Comparison of ENCODE assay signal across 15 cellular contexts in genomic region chr12:53201170-53201541, GRCh38. TPM values are rescaled to one million over a fixed set of nuclear protein-coding genes. Genes with fewer than 3 reads are reported as not detected.
DNase-seq lines count a peak whose midpoint lies in the region; ATAC-seq and TF ChIP-seq lines count a peak whose summit lies in the region.
"Had no signal": no experiment of that assay in that cellular context is flagged by ENCODE, and none has a peak within 500 bp of the region (broad histone marks: within the 10 kb centered on the region; RNA-seq: fewer than 3 reads in every experiment).

No MANE protein-coding gene starts in this region.

- peak overlapping the region; percentile 57 for H3K27ac ChIP-seq in CD8-positive, alpha-beta memory T cell (ENCODE audit: low read depth, low read length)
- H3K27ac ChIP-seq in neural progenitor cell: no peak overlapping the region

- H3K27me3 ChIP-seq in CD8-positive, alpha-beta memory T cell (ENCODE audit: insufficient read depth, low read length, poor library complexity, severe bottlenecking): no peaks in the 10 kb centered on the region
- no peaks in the 10 kb centered on the region for H3K27me3 ChIP-seq in Loucy (ENCODE audit: insufficient read depth, low read length, poor library complexity, severe bottlenecking)
- no peaks in the 10 kb centered on the region for H3K27me3 ChIP-seq in adipocyte (replicated peaks; ENCODE audit: control insufficient read depth, insufficient read depth, low read length)
- peaks cover 60% of the 10 kb centered on the region for H3K27me3 ChIP-seq in neural progenitor cell

- H3K9me3 ChIP-seq in CD8-positive, alpha-beta memory T cell (ENCODE audit: low read length): no peaks in the 10 kb centered on the region
- H3K9me3 ChIP-seq in Loucy (ENCODE audit: insufficient read depth, low read depth, low read length): no peaks in the 10 kb centered on the region
- no peaks in the 10 kb centered on the region for H3K9me3 ChIP-seq in adipocyte (ENCODE audit: control insufficient read depth, low read length)
- H3K9me3 ChIP-seq in neural progenitor cell (ENCODE audit: low read depth): no peaks in the 10 kb centered on the region

- CTCF ChIA-PET in CD8-positive, alpha-beta memory T cell (lab: Charles Lee): interaction anchor here (0.9 to 7.2 kb wide), 4 partner anchors 10 to 42 kb away, joined by 3 to 57 read pairs (median 4); partner anchors contain the start of genes CSAD and ZNF740

- H3K4me3 ChIP-seq in CD8-positive, alpha-beta memory T cell (ENCODE audit: low read length): peak overlapping the region; percentile 11
- H3K4me3 ChIP-seq in Loucy (ENCODE audit: low read length, poor library complexity, severe bottlenecking) (no peak overlapping the region), adipocyte (ENCODE audit: low read length) (no peak overlapping the region), neural progenitor cell (no peak overlapping the region)

- 0 out of 2 replicates have a peak, but pooled peaks cover 3% of the 10 kb centered on the region for H3F3A ChIP-seq in Loucy (ENCODE audit: low read depth)
- no peaks in the 10 kb centered on the region for H3F3A ChIP-seq in neural progenitor cell (ENCODE audit: low read depth)

- H3K9ac ChIP-seq in Loucy (ENCODE audit: low read depth, low read length, poor library complexity, severe bottlenecking): peak overlapping the region; percentile 31
- peak overlapping the region; percentile 40 for H3K9ac ChIP-seq in adipocyte (ENCODE audit: low read length)
- H3K9ac ChIP-seq in neural progenitor cell: no peak overlapping the region

- H3K79me2 ChIP-seq in Loucy (ENCODE audit: insufficient read depth, low read length) (no peaks in the 10 kb centered on the region), neural progenitor cell (ENCODE audit: low read depth) (no peaks in the 10 kb centered on the region)

- peaks cover 91% of the 10 kb centered on the region for H3K4me1 ChIP-seq in CD8-positive, alpha-beta memory T cell (ENCODE audit: insufficient read depth, low read length)
- H3K4me1 ChIP-seq in Loucy (ENCODE audit: insufficient read depth, low read length, poor library complexity, severe bottlenecking) (peaks cover 37% of the 10 kb centered on the region), adipocyte (ENCODE audit: control insufficient read depth, insufficient read depth, low read length) (peaks cover 25% of the 10 kb centered on the region), neural progenitor cell (no peaks in the 10 kb centered on the region)

- ATAC-seq in HG03460 (IDR thresholded peaks at IDR 0.05; ENCODE audit: unreplicated experiment): no peak
- ATAC-seq: WTC11 had no signal

- peak overlapping the region; percentile 57 to 79 (median 75) for H3K4me3 Mint-ChIP-seq in CD8-positive, alpha-beta memory T cell
- peak overlapping the region; percentile 0 for H3K4me3 Mint-ChIP-seq in neural progenitor cell
- H3K4me3 Mint-ChIP-seq: WTC11 had no signal

- H3K9me2 ChIP-seq in Loucy (replicated peaks; ENCODE audit: low read depth, low read length): no peaks in the 10 kb centered on the region

- peaks cover 71 to 91% (median 83%) of the 10 kb centered on the region in 3 donors for H3K4me1 Mint-ChIP-seq in CD8-positive, alpha-beta memory T cell
- peaks cover 12% of the 10 kb centered on the region for H3K4me1 Mint-ChIP-seq in neural progenitor cell
- H3K4me1 Mint-ChIP-seq: WTC11 had no signal

- H2AFZ ChIP-seq in Loucy (ENCODE audit: low read length) (peak overlapping the region; percentile 72; the same call in 1 of the 2 replicates), neural progenitor cell (replicated peaks) (no peak overlapping the region)

- H4K20me1 ChIP-seq in Loucy (ENCODE audit: insufficient read depth, low read length, poor library complexity, severe bottlenecking) (no peaks in the 10 kb centered on the region), neural progenitor cell (ENCODE audit: low read depth) (no peaks in the 10 kb centered on the region)

- H3K36me3 Mint-ChIP-seq in CD8-positive, alpha-beta memory T cell: peaks cover 12 to 53% (median 23%) of the 10 kb centered on the region in 3 donors
- H3K36me3 Mint-ChIP-seq in neural progenitor cell: no peaks in the 10 kb centered on the region
- H3K36me3 Mint-ChIP-seq: WTC11 had no signal

- H3K27ac Mint-ChIP-seq in CD8-positive, alpha-beta memory T cell: peak overlapping the region; percentile 29 to 94 (median 80)
- H3K27ac Mint-ChIP-seq in neural progenitor cell: peak overlapping the region; percentile 32
- H3K27ac Mint-ChIP-seq: WTC11 had no signal

- no peaks in the 10 kb centered on the region for H3K9me3 Mint-ChIP-seq in CD8-positive, alpha-beta memory T cell
- H3K9me3 Mint-ChIP-seq in neural progenitor cell: no peaks in the 10 kb centered on the region
- H3K9me3 Mint-ChIP-seq: WTC11 had no signal

- TF ChIP-seq CTCF in Loucy (conservative IDR thresholded peaks at IDR 0.05; ENCODE audit: low read length) (no peak), neural progenitor cell (IDR thresholded peaks at IDR 0.05) (no peak), GM10266 (IDR thresholded peaks at IDR 0.05; ENCODE audit: control insufficient read depth, insufficient read depth, low read depth, missing control alignments) (no peak)

- H3K27me3 Mint-ChIP-seq in CD8-positive, alpha-beta memory T cell: no peaks in the 10 kb centered on the region
- peaks cover 20% of the 10 kb centered on the region for H3K27me3 Mint-ChIP-seq in neural progenitor cell (ENCODE audit: insufficient read depth, low read depth)

- no peak for DNase-seq in CD8-positive, alpha-beta memory T cell
- DNase-seq in adipocyte (ENCODE audit: low read depth) (peak; percentile 48), neural progenitor cell (ENCODE audit: low spot score) (no peak), GM10266 (ENCODE audit: extremely low spot score) (no peak), COLO668 (lab: John Stamatoyannopoulos, UW; ENCODE audit: unreplicated experiment) (no peak)
- DNase-seq: amniotic stem cell; EL; NCI-H1105; NCI-H510A treated with DMSO at 0.1 percent for 48 hours; Right ventricle myocardium superior; stimulated activated CD4-positive, alpha-beta T cell treated with anti-CD3 and anti-CD28 coated beads, Interleukin-4, amount 100 ng/mL, for 1 hour had no signal

- no peak overlapping the region for H3K4me2 ChIP-seq in Loucy (ENCODE audit: low read depth, low read length, poor library complexity, severe bottlenecking)
- H3K4me2 ChIP-seq in neural progenitor cell: no peak overlapping the region

- POLR2A ChIA-PET in CD8-positive, alpha-beta memory T cell (lab: Charles Lee): interaction anchor here (0.7 to 1.3 kb wide), 4 partner anchors 9 to 67 kb away, joined by 3 to 6 read pairs (median 4); partner anchors contain the start of gene ESPL1

- H3K36me3 ChIP-seq in CD8-positive, alpha-beta memory T cell (ENCODE audit: insufficient read depth, low read length): peaks cover 21% of the 10 kb centered on the region
- H3K36me3 ChIP-seq in Loucy (ENCODE audit: insufficient read depth, low read length): no peaks in the 10 kb centered on the region
- no peaks in the 10 kb centered on the region for H3K36me3 ChIP-seq in adipocyte (ENCODE audit: control insufficient read depth, insufficient read depth, low read length, severe bottlenecking)
- no peaks in the 10 kb centered on the region for H3K36me3 ChIP-seq in neural progenitor cell

RNA-seq across cellular contexts. Expression of gene ITGB7, which starts 5.9 kb away (rescaled TPM):
- total RNA-seq in CD8-positive, alpha-beta memory T cell: 100 to 1,000 TPM; 339 TPM
- polyA plus RNA-seq in CD8-positive, alpha-beta memory T cell: 292 TPM
- 0.43 TPM in 1 of 2 replicates, not detected in the other for total RNA-seq in neural progenitor cell (ENCODE audit: low replicate concordance)
- total RNA-seq: lung microvascular endothelial cell had no signal

RNA-seq across cellular contexts. Expression of gene CSAD, which starts 20.4 kb away (rescaled TPM):
- total RNA-seq in CD8-positive, alpha-beta memory T cell: 10 to 100 TPM; 15.8 to 18.7 TPM
- 0.70 TPM for polyA plus RNA-seq in CD8-positive, alpha-beta memory T cell
- 26.9 and 33.0 TPM in 2 replicates for total RNA-seq in neural progenitor cell (ENCODE audit: low replicate concordance)

RNA-seq across cellular contexts. Expression of gene ZNF740, which starts 20.6 kb away (rescaled TPM):
- total RNA-seq in CD8-positive, alpha-beta memory T cell: 10 to 100 TPM; 50.4 to 52.0 TPM
- polyA plus RNA-seq in CD8-positive, alpha-beta memory T cell: 3.3 TPM
- total RNA-seq in neural progenitor cell (ENCODE audit: low replicate concordance): 38.4 and 40.4 TPM in 2 replicates

RNA-seq across cellular contexts. Expression of gene RARG, which starts 30.9 kb away (rescaled TPM):
- total RNA-seq in CD8-positive, alpha-beta memory T cell: 10 to 100 TPM; 67.0 to 68.4 TPM
- polyA plus RNA-seq in CD8-positive, alpha-beta memory T cell: 15.4 TPM
- total RNA-seq in neural progenitor cell (ENCODE audit: low replicate concordance): 17.0 and 30.9 TPM in 2 replicates

Comparison
In these comparisons a context has a peak if more than half of its experiments do, and no peak if none do; other contexts are left out.
1. RNA of gene ITGB7, which starts 5.9 kb away (total RNA-seq): 339 TPM in CD8-positive, alpha-beta memory T cell; 0.43 TPM in neural progenitor cell; every median in the first group is over 100 times any median in the second.